27 cellular contexts compared by ENCODE assay signal in the genomic region with DNA sequence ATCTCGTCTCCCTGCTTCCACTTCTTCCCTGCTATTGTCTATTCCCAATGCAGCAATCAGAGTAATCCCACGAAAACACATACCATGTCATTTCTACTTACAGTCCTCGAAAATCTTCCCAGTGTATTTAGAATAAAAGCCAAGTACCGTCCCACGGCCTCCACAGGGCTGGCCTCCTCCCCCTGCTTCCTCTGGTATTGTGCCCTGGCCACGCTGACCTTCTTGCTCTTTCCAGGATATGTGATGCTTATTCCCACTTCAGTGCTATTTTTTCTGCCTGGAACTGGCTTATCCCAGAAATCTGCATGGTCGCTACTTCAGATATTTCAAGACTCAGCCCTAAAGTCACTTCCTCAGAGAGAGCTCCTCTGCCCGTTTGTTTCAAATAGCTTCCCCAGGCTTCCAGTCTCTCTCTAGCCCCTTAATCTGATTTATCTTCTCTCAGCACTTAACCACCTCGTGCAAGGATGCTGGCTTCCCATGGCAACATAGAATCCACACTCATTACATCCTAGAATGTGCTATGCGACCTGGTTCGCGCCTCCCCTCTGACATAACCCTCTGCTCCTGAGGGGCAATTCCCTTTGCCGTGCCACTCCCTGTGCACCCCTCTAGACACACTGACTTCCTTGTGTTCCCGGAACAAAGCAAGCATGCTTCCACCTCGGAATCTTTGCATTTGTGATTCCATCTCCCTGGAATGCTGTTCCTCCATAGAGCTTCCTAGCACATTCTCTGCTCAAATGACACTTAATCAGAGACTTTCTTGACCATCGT.
DNase-seq lines count a peak whose midpoint lies in the region; TF ChIP-seq lines count a peak whose summit lies in the region.
"Had no signal": no experiment of that assay in that cellular context is flagged by ENCODE, and none has a peak within 500 bp of the region (broad histone marks: within the 10 kb centered on the region; RNA-seq: fewer than 3 reads in every experiment).

No MANE protein-coding gene starts in this region.

- no peak for TF ChIP-seq CTCF in adrenal gland (IDR thresholded peaks at IDR 0.05)
- TF ChIP-seq CTCF in neural crest cell (conservative IDR thresholded peaks at IDR 0.05) = no peak

- no peak overlapping the region for H3K4me3 ChIP-seq in adrenal gland
- H3K4me3 ChIP-seq: PC-9 had no signal

- intact Hi-C loops in adrenal gland (cut with DNase I) = no loop called here
- intact Hi-C loops in activated CD4-positive, alpha-beta T cell treated with anti-CD3 and anti-CD28 coated beads, Interleukin-2, amount 10 ng/mL, durations not matched to agents 24 days and 14 days (cut with micrococcal nuclease) = no loop called here

- H3K4me1 ChIP-seq in adrenal gland (replicated peaks in 1 of 2) = no peaks in the 10 kb centered on the region
- H3K4me1 ChIP-seq: BE2C had no signal

- no peaks in the 10 kb centered on the region for H3K27me3 ChIP-seq in adrenal gland

- no peaks in the 10 kb centered on the region for H3K36me3 ChIP-seq in adrenal gland (replicated peaks in 1 of 2)
- H3K36me3 ChIP-seq: BE2C had no signal

- H3K4me3 Mint-ChIP-seq in neural crest cell = no peak overlapping the region
- H3K4me3 Mint-ChIP-seq in activated CD4-positive, alpha-beta T cell treated with anti-CD3 and anti-CD28 coated beads, Interleukin-2, amount 10 ng/mL, durations not matched to agents 24 days and 14 days = no peak overlapping the region
- H3K4me3 Mint-ChIP-seq: CD14-positive monocyte; CD8-positive, alpha-beta memory T cell had no signal

- peak overlapping the region; percentile 22 for H3K27ac Mint-ChIP-seq in neural crest cell (ENCODE audit: unreplicated experiment)
- H3K27ac Mint-ChIP-seq in activated CD4-positive, alpha-beta T cell treated with anti-CD3 and anti-CD28 coated beads, Interleukin-2, amount 10 ng/mL, durations not matched to agents 24 days and 14 days = no peak overlapping the region
- H3K27ac Mint-ChIP-seq: CD14-positive monocyte; CD8-positive, alpha-beta memory T cell had no signal

- 70 to 77% (median 73%) methylated on average over 16 of the region's 16 CpGs for WGBS in adrenal gland, 4 donors

- no peaks in the 10 kb centered on the region for H3K36me3 Mint-ChIP-seq in neural crest cell (ENCODE audit: low read depth)
- H3K36me3 Mint-ChIP-seq in activated CD4-positive, alpha-beta T cell treated with anti-CD3 and anti-CD28 coated beads, Interleukin-2, amount 10 ng/mL, durations not matched to agents 24 days and 14 days (ENCODE audit: low read depth) = no peaks in the 10 kb centered on the region
- H3K36me3 Mint-ChIP-seq: CD14-positive monocyte; CD8-positive, alpha-beta memory T cell had no signal

- peak; percentile 7 for DNase-seq in NCI-H82 (lab: John Stamatoyannopoulos, UW)
- no peak for DNase-seq in NCI-H82 treated with DMSO at 0.1 percent for 48 hours (lab: John Stamatoyannopoulos, UW; ENCODE audit: unreplicated experiment)
- peak in 4 of 7 donors; percentile 19 to 58 (median 26) for DNase-seq in adrenal gland
- peak; percentile 71 for DNase-seq in islet precursor cell
- DNase-seq in neural crest cell (ENCODE audit: low read depth, low spot score) = no peak
- no peak for DNase-seq in NK-92 (lab: John Stamatoyannopoulos, UW; ENCODE audit: unreplicated experiment)
- no peak for DNase-seq in AG08396 (ENCODE audit: low spot score)
- DNase-seq in activated CD4-positive, alpha-beta T cell treated with anti-CD3 and anti-CD28 coated beads, Interleukin-2, amount 10 ng/mL, durations not matched to agents 24 days and 14 days = no peak
- DNase-seq: BE2C; Calu3; CD8-positive, alpha-beta memory T cell; DMS153; DND-41; H7; Karpas-422; MV-4-11; NCI-H1105; NCI-H1436 treated with DMSO at 0.1 percent for 48 hours; NCI-H187 treated with DMSO at 0.1 percent for 48 hours; NCI-H2171 treated with DMSO at 0.1 percent for 48 hours; NCI-H345; NCI-H510A treated with DMSO at 0.1 percent for 48 hours; PC-9; SHP77 had no signal

- peaks cover 2% of the 10 kb centered on the region for H3K9me3 Mint-ChIP-seq in neural crest cell
- peaks cover 3% of the 10 kb centered on the region for H3K9me3 Mint-ChIP-seq in activated CD4-positive, alpha-beta T cell treated with anti-CD3 and anti-CD28 coated beads, Interleukin-2, amount 10 ng/mL, durations not matched to agents 24 days and 14 days

- no peaks in the 10 kb centered on the region for H3K27me3 Mint-ChIP-seq in neural crest cell (ENCODE audit: low read depth)
- no peaks in the 10 kb centered on the region for H3K27me3 Mint-ChIP-seq in activated CD4-positive, alpha-beta T cell treated with anti-CD3 and anti-CD28 coated beads, Interleukin-2, amount 10 ng/mL, durations not matched to agents 24 days and 14 days

- H3K9me3 ChIP-seq in adrenal gland (replicated peaks in 1 of 3) = no peaks in the 10 kb centered on the region
- H3K9me3 ChIP-seq: BE2C had no signal

- H3K27ac ChIP-seq in adrenal gland = peak overlapping the region in 1 of 5 donors; percentile 40
- H3K27ac ChIP-seq: 22Rv1, PC-9, RWPE1 had no signal

- peaks cover 24% of the 10 kb centered on the region for H3K4me1 Mint-ChIP-seq in neural crest cell
- H3K4me1 Mint-ChIP-seq in activated CD4-positive, alpha-beta T cell treated with anti-CD3 and anti-CD28 coated beads, Interleukin-2, amount 10 ng/mL, durations not matched to agents 24 days and 14 days = no peaks in the 10 kb centered on the region
- H3K4me1 Mint-ChIP-seq: CD14-positive monocyte; CD8-positive, alpha-beta memory T cell had no signal

- TF ChIP-seq POLR2A in adrenal gland (IDR thresholded peaks at IDR 0.05) = no peak

Comparison
In these comparisons a context has a peak if more than half of its experiments do, and no peak if none do; other contexts are left out.
1. DNase-seq: peak in NCI-H82 (single experiment), adrenal gland (4 of 7) and islet precursor cell (single experiment); none in NCI-H82 treated with DMSO at 0.1 percent for 48 hours (single experiment), neural crest cell (single experiment), NK-92 (single experiment), AG08396 (single experiment) and activated CD4-positive, alpha-beta T cell treated with anti-CD3 and anti-CD28 coated beads, Interleukin-2, amount 10 ng/mL, durations not matched to agents 24 days and 14 days (single experiment).